8 cellular contexts compared by ENCODE assay signal in genomic region chrX:130172127-130172834, GRCh38. TPM values are rescaled to one million over a fixed set of nuclear protein-coding genes. Genes with fewer than 3 reads are reported as not detected.
DNase-seq lines count a peak whose midpoint lies in the region; ATAC-seq, FAIRE-seq and TF ChIP-seq lines count a peak whose summit lies in the region.

No MANE protein-coding gene starts in this region.

- no peak overlapping the region for H3K9ac ChIP-seq in mammary epithelial cell (ENCODE audit: insufficient read depth, low read length)

- dilution Hi-C loops in mammary epithelial cell (cut with HindIII; ENCODE audit: low sequenced_read_pairs): no loop called here

- H3K36me3 ChIP-seq in HAP-1 (replicated peaks): no peaks in the 10 kb centered on the region
- H3K36me3 ChIP-seq in mammary epithelial cell (ENCODE audit: insufficient read depth, low read length): no peaks in the 10 kb centered on the region

- CTCF ChIA-PET in A549 (lab: Yijun Ruan, JAX) (interaction anchor here (1.0 to 1.2 kb wide), 2 partner anchors 20 to 111 kb away, joined by 3 to 5 read pairs; no protein-coding TSS in a partner anchor), mammary epithelial cell (lab: Charles Lee; ENCODE audit: low non-redundant PET) (no interaction called here)

- H3K4me3 ChIP-seq in A549 (peak overlapping the region; percentile 84; the same call in 2 of the 3 replicates), HAP-1 (peak overlapping the region; percentile 42), mammary epithelial cell (replicated peaks in 1 of 3; ENCODE audit: insufficient read depth in 1 of 3, low read depth in 2 of 3, low read length in 3 of 3) (peak overlapping the region in 2 of 3 experiments; percentile 39 to 49), mononuclear cell (ENCODE audit: low read length) (peak overlapping the region; percentile 53)

- H3K4me2 ChIP-seq in A549 (peak overlapping the region; percentile 98), mammary epithelial cell (ENCODE audit: insufficient read depth, low read depth, low read length) (peak overlapping the region; percentile 81)

- TF ChIP-seq POLR2A in A549 (IDR thresholded peaks at IDR 0.05; ENCODE audit: low read length): no peak

- TF ChIP-seq EP300 in A549 (IDR thresholded peaks at IDR 0.05): no peak

- 95% methylated on average over 23 of the region's 34 CpGs for WGBS in A549 (ENCODE audit: missing lambda C conversion rate)
- WGBS in mammary epithelial cell (ENCODE audit: low coverage, missing lambda C conversion rate): 59% methylated on average over 16 of the region's 34 CpGs

- H3K4me1 ChIP-seq in A549 (peaks cover 26% of the 10 kb centered on the region; the same call in 2 of the 3 replicates), HAP-1 (peaks cover 17% of the 10 kb centered on the region), mammary epithelial cell (ENCODE audit: insufficient read depth, low read length) (peaks cover 11% of the 10 kb centered on the region), mononuclear cell (ENCODE audit: insufficient read depth, low read length) (peaks cover 40% of the 10 kb centered on the region)

- H3K79me2 ChIP-seq in mammary epithelial cell (ENCODE audit: insufficient read depth, low read length): no peaks in the 10 kb centered on the region

- H4K20me1 ChIP-seq in mammary epithelial cell (ENCODE audit: insufficient read depth, low read length): no peaks in the 10 kb centered on the region

- TF ChIP-seq CTCF in A549 (IDR thresholded peaks at IDR 0.05): no peak
- no peak for TF ChIP-seq CTCF in mammary epithelial cell (conservative IDR thresholded peaks at IDR 0.05 in 1 of 2, IDR thresholded peaks at IDR 0.05 in 1 of 2; ENCODE audit: extremely low read depth in 1 of 2, insufficient read depth in 1 of 2, low read depth in 1 of 2, low read length in 2 of 2)

- in situ Hi-C loops in HAP-1 (cut with MboI; ENCODE audit: low sequenced_read_pairs): no loop called here
- in situ Hi-C loops in mammary epithelial cell (cut with MboI; ENCODE audit: low sequenced_read_pairs in 2 of 2): no loop called here

- H3K27me3 ChIP-seq in HAP-1 (ENCODE audit: low read depth) (no peaks in the 10 kb centered on the region), mammary epithelial cell (ENCODE audit: insufficient read depth, low read length) (no peaks in the 10 kb centered on the region), mononuclear cell (ENCODE audit: insufficient read depth, low read length) (no peaks in the 10 kb centered on the region)

- no peak for DNase-seq in A549 (ENCODE audit: low read depth in 1 of 2, low spot score in 1 of 2)
- DNase-seq in HAP-1 (ENCODE audit: low spot score in 2 of 2): peak in 1 of 2 experiments; percentile 1
- DNase-seq in mammary epithelial cell: no peak
- DNase-seq in ureter (ENCODE audit: low spot score): no peak
- DNase-seq in KG1 (lab: John Stamatoyannopoulos, UW): no peak
- no peak for DNase-seq in HT-29 (ENCODE audit: low spot score)
- DNase-seq in effector CD4-positive, alpha-beta T cell: no peak

- no peak for FAIRE-seq in A549 (lab: Jason Lieb, UNC)

- H3K27ac ChIP-seq in A549 (peak overlapping the region in 1 of 2 experiments; percentile 83; a peak in 2 of 6 replicates), mammary epithelial cell (ENCODE audit: insufficient read depth, low read depth, low read length) (no peak overlapping the region)

- TF ChIP-seq RAD21 in A549 (conservative IDR thresholded peaks at IDR 0.05 in 1 of 2, IDR thresholded peaks at IDR 0.05 in 1 of 2): no peak

- intact Hi-C loops in mammary epithelial cell (cut with micrococcal nuclease): no loop called here

- POLR2A ChIA-PET in A549 (lab: Yijun Ruan, JAX): no interaction called here

- BruUV-seq in mammary epithelial cell (replicated peaks; lab: Mats Ljungman, UMichigan): no TSS peak

- no peak for ATAC-seq in A549

- H3K9me3 ChIP-seq in A549 (no peaks in the 10 kb centered on the region), HAP-1 (no peaks in the 10 kb centered on the region), mammary epithelial cell (replicated peaks; ENCODE audit: insufficient read depth, low read length) (no peaks in the 10 kb centered on the region), mononuclear cell (ENCODE audit: low read depth, low read length) (no peaks in the 10 kb centered on the region)

- peak overlapping the region; percentile 78 for H2AFZ ChIP-seq in mammary epithelial cell (ENCODE audit: low read depth, low read length)

TF ChIP-seq in A549, 52 proteins besides CTCF, POLR2A, EP300 and RAD21:
- TF ChIP-seq HES2 (IDR thresholded peaks at IDR 0.05) (no peak), SMC3 (IDR thresholded peaks at IDR 0.05) (no peak), HDAC2 (IDR thresholded peaks at IDR 0.05) (no peak), HEYL (CRISPR knock-in tag; IDR thresholded peaks at IDR 0.05) (no peak), E2F6 (IDR thresholded peaks at IDR 0.05; ENCODE audit: borderline replicate concordance, low read depth) (no peak)
- TF ChIP-seq, protein P1, sequence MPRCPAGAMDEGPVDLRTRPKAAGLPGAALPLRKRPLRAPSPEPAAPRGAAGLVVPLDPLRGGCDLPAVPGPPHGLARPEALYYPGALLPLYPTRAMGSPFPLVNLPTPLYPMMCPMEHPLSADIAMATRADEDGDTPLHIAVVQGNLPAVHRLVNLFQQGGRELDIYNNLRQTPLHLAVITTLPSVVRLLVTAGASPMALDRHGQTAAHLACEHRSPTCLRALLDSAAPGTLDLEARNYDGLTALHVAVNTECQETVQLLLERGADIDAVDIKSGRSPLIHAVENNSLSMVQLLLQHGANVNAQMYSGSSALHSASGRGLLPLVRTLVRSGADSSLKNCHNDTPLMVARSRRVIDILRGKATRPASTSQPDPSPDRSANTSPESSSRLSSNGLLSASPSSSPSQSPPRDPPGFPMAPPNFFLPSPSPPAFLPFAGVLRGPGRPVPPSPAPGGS (IDR thresholded peaks at IDR 0.05): no peak

RNA-seq across cellular contexts. Expression of gene RAB33A, which starts 0.5 kb away (rescaled TPM):
- 0.31 and 0.50 TPM in 2 replicates for polyA plus RNA-seq in A549 (2011; rRNA removed)
- polyA plus RNA-seq in A549 (2012; cell fraction: cytosol; rRNA removed): 0.21 and 0.25 TPM in 2 replicates
- polyA plus RNA-seq in A549 (2012; cell fraction: nucleus; rRNA removed): 0.22 TPM in 1 of 2 replicates, not detected in the other
- 0.09 to 0.32 TPM (median 0.12 TPM) in 3 replicates for polyA plus RNA-seq in A549 (2017; fragmentation: RNase III; extraction: RNeasy Plus Mini Kit Qiagen cat#74134 plus additional on column Dnase treatment)
- 0.74 TPM in 1 of 2 replicates, not detected in the other for polyA minus RNA-seq in A549 (2011; rRNA and poly(A)+ RNA removed)
- not detected for total RNA-seq in mammary epithelial cell
- 0.24 TPM for polyA plus RNA-seq in mammary epithelial cell
- not detected for polyA minus RNA-seq in mammary epithelial cell
- total RNA-seq in mononuclear cell: 8.2 TPM
- 1.9 TPM for total RNA-seq in ureter
- not detected in 2 replicates for total RNA-seq in HT-29 (2014; rRNA removed; shearing (Covaris generic))

RNA-seq across cellular contexts. Expression of gene AIFM1, which starts 6.6 kb away (rescaled TPM):
- polyA plus RNA-seq in A549 (2011; rRNA removed): 76.9 and 103 TPM in 2 replicates
- polyA plus RNA-seq in A549 (2012; cell fraction: cytosol; rRNA removed): 63.7 and 67.6 TPM in 2 replicates
- polyA plus RNA-seq in A549 (2012; cell fraction: nucleus; rRNA removed): 31.7 and 57.8 TPM in 2 replicates
- 84.3 to 90.2 TPM (median 86.8 TPM) in 3 replicates for polyA plus RNA-seq in A549 (2017; fragmentation: RNase III; extraction: RNeasy Plus Mini Kit Qiagen cat#74134 plus additional on column Dnase treatment)
- polyA minus RNA-seq in A549 (2011; rRNA and poly(A)+ RNA removed): 38.4 and 42.2 TPM in 2 replicates
- 10 to 100 TPM; 10.2 to 35.7 TPM for total RNA-seq in mammary epithelial cell
- 41.2 TPM for polyA plus RNA-seq in mammary epithelial cell
- polyA minus RNA-seq in mammary epithelial cell: 17.4 TPM
- 5.0 TPM for total RNA-seq in mononuclear cell
- 28.5 TPM for total RNA-seq in ureter
- total RNA-seq in HT-29 (2014; rRNA removed; shearing (Covaris generic)): 28.4 and 39.7 TPM in 2 replicates
